ENCODE assay signal across 21 cellular contexts in the genomic region with DNA sequence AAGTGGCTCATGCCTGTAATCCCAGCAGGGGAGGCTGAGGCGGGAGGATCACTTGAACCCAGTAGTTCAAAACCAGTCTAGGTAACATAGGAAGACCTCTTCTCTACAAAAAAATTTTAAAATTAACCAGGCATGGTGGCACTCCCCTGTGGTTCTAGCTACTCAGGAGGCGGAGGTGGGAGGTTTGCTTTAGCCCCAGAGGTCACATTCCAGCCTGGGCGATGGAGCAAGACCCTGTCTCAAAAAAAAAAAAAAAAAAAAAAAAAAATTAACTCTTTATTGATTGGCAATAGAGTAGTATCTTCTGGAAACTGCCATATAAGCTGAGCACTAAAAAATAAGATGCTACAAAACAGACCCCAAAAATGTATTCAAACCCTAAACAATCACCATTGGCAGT.
"Had no signal": no experiment of that assay in that cellular context is flagged by ENCODE, and none has a peak within 500 bp of the region (broad histone marks: within the 10 kb centered on the region; RNA-seq: fewer than 3 reads in every experiment).

No MANE protein-coding gene starts in this region.

- H3K36me3 ChIP-seq: adrenal gland had no signal

- H3K4me3 ChIP-seq: adrenal gland had no signal

- H3K27ac ChIP-seq: adrenal gland had no signal

- H3K4me3 Mint-ChIP-seq: activated CD8-positive, alpha-beta T cell treated with anti-CD3 and anti-CD28 coated beads, Interleukin-2, amount 10 ng/mL, durations not matched to agents 7 days and 5 days; activated naive CD8-positive, alpha-beta T cell treated with anti-CD3 and anti-CD28 coated beads, Interleukin-2, amount 10 ng/mL, durations not matched to agents 7 days and 5 days; T-helper 1 cell treated with Interleukin-12 subunit alpha and Interleukin-12 subunit beta and Interleukin-4 antibody, amounts not matched to agents 30 μg/mL and 1 μg/mL, for 36 hours had no signal

- DNase-seq: activated CD4-positive, alpha-beta T cell treated with anti-CD3 and anti-CD28 coated beads for 48 hours; activated CD4-positive, alpha-beta T cell treated with anti-CD3 and anti-CD28 coated beads, Interleukin-2, amount 50 U/mL, for 4 hours; activated CD4-positive, CD25-positive, alpha-beta regulatory T cell treated with anti-CD3 and anti-CD28 coated beads, Interleukin-2, amount 50 U/mL, for 72 hours; activated CD8-positive, alpha-beta memory T cell treated with anti-CD3 and anti-CD28 coated beads, Interleukin-2, amount 50 U/mL, for 48 hours; activated CD8-positive, alpha-beta T cell treated with anti-CD3 and anti-CD28 coated beads, Interleukin-2, amount 10 ng/mL, durations not matched to agents 7 days and 5 days; activated naive CD4-positive, alpha-beta T cell treated with anti-CD3 and anti-CD28 coated beads, Interleukin-2, amount 50 U/mL, for 16 hours; activated naive CD8-positive, alpha-beta T cell treated with anti-CD3 and anti-CD28 coated beads, Interleukin-2, amount 10 ng/mL, durations not matched to agents 7 days and 5 days; activated T-cell treated with anti-CD3 and anti-CD28 coated beads, Interleukin-2, amount 50 U/mL, for 1 hour; adrenal gland; anterior cingulate cortex; caudate nucleus; NCI-H1048; NCI-H146; NCI-H187 treated with DMSO at 0.1 percent for 48 hours; NCI-H2171; NCI-H2227 treated with DMSO at 0.1 percent for 48 hours; NCI-H82; RPMI8226; SK-N-SH had no signal

- H3K9me3 Mint-ChIP-seq: activated naive CD8-positive, alpha-beta T cell treated with anti-CD3 and anti-CD28 coated beads, Interleukin-2, amount 10 ng/mL, durations not matched to agents 7 days and 5 days; T-helper 1 cell treated with Interleukin-12 subunit alpha and Interleukin-12 subunit beta and Interleukin-4 antibody, amounts not matched to agents 30 μg/mL and 1 μg/mL, for 36 hours; WTC11 had no signal

- H3K4me1 Mint-ChIP-seq: activated naive CD8-positive, alpha-beta T cell treated with anti-CD3 and anti-CD28 coated beads, Interleukin-2, amount 10 ng/mL, durations not matched to agents 7 days and 5 days had no signal

- H3K27me3 ChIP-seq: adrenal gland had no signal

- H3K36me3 Mint-ChIP-seq: activated naive CD8-positive, alpha-beta T cell treated with anti-CD3 and anti-CD28 coated beads, Interleukin-2, amount 10 ng/mL, durations not matched to agents 7 days and 5 days; WTC11 had no signal

- H3K4me1 ChIP-seq: adrenal gland had no signal

- H3K27ac Mint-ChIP-seq: activated CD8-positive, alpha-beta T cell treated with anti-CD3 and anti-CD28 coated beads, Interleukin-2, amount 10 ng/mL, durations not matched to agents 7 days and 5 days; activated naive CD8-positive, alpha-beta T cell treated with anti-CD3 and anti-CD28 coated beads, Interleukin-2, amount 10 ng/mL, durations not matched to agents 7 days and 5 days; T-helper 1 cell treated with Interleukin-12 subunit alpha and Interleukin-12 subunit beta and Interleukin-4 antibody, amounts not matched to agents 30 μg/mL and 1 μg/mL, for 36 hours had no signal

- H3K9me3 ChIP-seq: adrenal gland, SK-N-SH had no signal
